In genomic region chr17:61317779-61318178, GRCh38 we compare ENCODE assay signal across 2 cellular contexts.
TF ChIP-seq lines count a peak whose summit lies in the region.

No MANE protein-coding gene starts in this region.

TF ChIP-seq in GM23338, 12 proteins besides CTCF, POLR2A, EP300 and RAD21 (continued from another document):
- TF ChIP-seq ZNF462 (CRISPR knock-in tag; IDR thresholded peaks at IDR 0.05) = no peak

TF ChIP-seq in HepG2, 621 proteins besides CTCF, POLR2A, EP300 and RAD21 (continued from another document and continues in another):
- TF ChIP-seq ZBTB49 (CRISPR knock-in tag; IDR thresholded peaks at IDR 0.05; ENCODE audit: borderline replicate concordance) = no peak
- TF ChIP-seq GLMP (CRISPR knock-in tag; IDR thresholded peaks at IDR 0.05; ENCODE audit: borderline replicate concordance) = no peak
- no peak for TF ChIP-seq ZBTB26 (CRISPR knock-in tag; IDR thresholded peaks at IDR 0.05; ENCODE audit: borderline replicate concordance)
- TF ChIP-seq IRF2 (CRISPR knock-in tag; IDR thresholded peaks at IDR 0.05) = no peak
- TF ChIP-seq IKZF5 (CRISPR knock-in tag; IDR thresholded peaks at IDR 0.05) = no peak
- TF ChIP-seq PAXIP1 (CRISPR knock-in tag; conservative IDR thresholded peaks at IDR 0.05) = no peak
- 0 out of 2 replicates have a peak, but pooled peaks have one; percentile 25 for TF ChIP-seq FOXO4 (CRISPR knock-in tag; conservative IDR thresholded peaks at IDR 0.05)
- no peak for TF ChIP-seq ZNF256 (CRISPR knock-in tag; conservative IDR thresholded peaks at IDR 0.05)
- no peak for TF ChIP-seq NCOA2 (CRISPR knock-in tag; IDR thresholded peaks at IDR 0.05)
- no peak for TF ChIP-seq E2F5 (CRISPR knock-in tag; conservative IDR thresholded peaks at IDR 0.05)
- TF ChIP-seq ZNF274 (CRISPR knock-in tag; IDR thresholded peaks at IDR 0.05) = no peak
- TF ChIP-seq ELK4 (CRISPR knock-in tag; IDR thresholded peaks at IDR 0.05; ENCODE audit: borderline replicate concordance) = no peak
- no peak for TF ChIP-seq ZFP36L1 (CRISPR knock-in tag; IDR thresholded peaks at IDR 0.05)
- no peak for TF ChIP-seq GFI1 (CRISPR knock-in tag; IDR thresholded peaks at IDR 0.05; ENCODE audit: borderline replicate concordance)
- no peak for TF ChIP-seq ZNF280B (CRISPR knock-in tag; IDR thresholded peaks at IDR 0.05; ENCODE audit: borderline replicate concordance)
- no peak for TF ChIP-seq ZNF75D (CRISPR knock-in tag; IDR thresholded peaks at IDR 0.05; ENCODE audit: borderline replicate concordance)
- TF ChIP-seq ARID5B (CRISPR knock-in tag; IDR thresholded peaks at IDR 0.05) = no peak
- TF ChIP-seq ZSCAN21 (CRISPR knock-in tag; IDR thresholded peaks at IDR 0.05; ENCODE audit: borderline replicate concordance) = no peak; the same call in 1 of the 2 replicates
- TF ChIP-seq IKZF4 (CRISPR knock-in tag; IDR thresholded peaks at IDR 0.05; ENCODE audit: borderline replicate concordance, low read depth, not compliant biosample characterization) = no peak
- TF ChIP-seq BRD4 (CRISPR knock-in tag; IDR thresholded peaks at IDR 0.05) = no peak
- 0 out of 2 replicates have a peak, but pooled peaks have one; percentile 11 for TF ChIP-seq FOXP4 (CRISPR knock-in tag; IDR thresholded peaks at IDR 0.05)
- TF ChIP-seq SP2 (CRISPR knock-in tag; IDR thresholded peaks at IDR 0.05) = no peak
- peak; percentile 37; the same call in 1 of the 2 replicates for TF ChIP-seq ZBTB7B (CRISPR knock-in tag; IDR thresholded peaks at IDR 0.05)
- TF ChIP-seq ZNF543 (CRISPR knock-in tag; IDR thresholded peaks at IDR 0.05) = no peak
- no peak for TF ChIP-seq RBM22 (optimal IDR thresholded peaks at IDR 0.05; ENCODE audit: low read length)
- TF ChIP-seq ZFP41 (CRISPR knock-in tag; IDR thresholded peaks at IDR 0.05; ENCODE audit: borderline replicate concordance) = no peak
- TF ChIP-seq PATZ1 (CRISPR knock-in tag; IDR thresholded peaks at IDR 0.05) = 0 out of 2 replicates have a peak, but pooled peaks have one; percentile 14
- peak; percentile 22; the same call in 1 of the 2 replicates for TF ChIP-seq ZFY (CRISPR knock-in tag; IDR thresholded peaks at IDR 0.05)
